In the genomic region with DNA sequence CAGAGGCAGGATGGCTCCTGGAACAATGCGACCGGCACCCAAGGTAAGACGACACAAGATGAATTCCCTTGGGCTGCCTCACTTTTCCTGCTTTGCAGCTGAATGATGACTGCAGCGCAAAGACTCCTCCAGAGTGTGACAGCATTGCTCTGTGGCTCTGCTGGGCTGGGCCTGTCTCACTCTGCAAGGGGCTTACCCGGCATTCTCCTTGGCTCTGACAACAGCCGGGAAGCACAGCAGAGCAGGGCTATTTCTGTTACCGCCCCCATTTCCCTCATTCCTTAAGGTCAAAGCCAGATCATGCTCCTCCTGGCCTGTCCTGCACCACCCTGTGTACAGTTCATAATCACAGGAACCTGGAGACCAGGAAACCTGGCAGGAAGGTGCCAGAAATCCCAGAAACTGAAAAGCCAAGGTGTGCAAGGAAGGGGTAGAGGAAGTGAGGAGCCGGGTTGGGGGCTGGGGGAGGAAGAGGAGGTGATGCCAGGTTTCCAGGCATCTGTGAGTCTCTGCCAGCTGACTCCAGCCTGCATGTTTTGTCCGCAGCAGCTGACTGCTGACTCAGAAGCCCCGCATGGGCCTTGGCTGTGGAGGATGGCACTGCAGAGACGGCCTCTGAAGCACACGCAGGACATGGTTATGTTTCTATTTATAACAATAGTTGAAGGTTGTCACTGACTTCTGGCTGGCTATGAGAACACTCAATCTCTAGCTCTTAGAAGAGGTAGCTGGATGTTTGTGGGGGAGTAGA, we compare ENCODE assay signal across 7 cellular contexts.
A peak's percentile ranks its signal among the peaks of the same experiment; 100 is the strongest.
DNase-seq lines count a peak whose midpoint lies in the region; ATAC-seq and TF ChIP-seq lines count a peak whose summit lies in the region.

No MANE protein-coding gene starts in this region.

- H3K4me3 ChIP-seq in gastrocnemius medialis: peak overlapping the region in 3 of 4 donors; percentile 6 to 31 (median 10)

- DNase-seq in iPS-NIHi11 (ENCODE audit: low spot score) (peak; percentile 80), gastrocnemius medialis (peak; percentile 94), NOMO-1 treated with dmso at 0.1 percent for 144 hours (lab: John Stamatoyannopoulos, UW; ENCODE audit: unreplicated experiment) (no peak), NCI-H748 (lab: John Stamatoyannopoulos, UW; ENCODE audit: unreplicated experiment) (no peak)

- peak; percentile 43 to 75 for TF ChIP-seq POLR2A in gastrocnemius medialis (IDR thresholded peaks at IDR 0.05)

- TF ChIP-seq CTCF in brain (conservative IDR thresholded peaks at IDR 0.05) (peak; percentile 56 to 62), gastrocnemius medialis (IDR thresholded peaks at IDR 0.05 in 4 of 5, conservative IDR thresholded peaks at IDR 0.05 in 1 of 5) (peak in 4 of 5 experiments; percentile 8 to 54 (median 33))

- no peak for TF ChIP-seq EP300 in Ishikawa (IDR thresholded peaks at IDR 0.05; ENCODE audit: borderline replicate concordance)

- peak overlapping the region; percentile 90 to 99 (median 92) for H3K27ac Mint-ChIP-seq in brain

- in situ Hi-C loops in gastrocnemius medialis (cut with MboI; ENCODE audit: low sequenced_read_pairs in 4 of 4): loop anchor here in 2 of 4 donors (5.0 to 25.0 kb wide), 2 partner anchors 112 to 152 kb away; partner anchors contain the start of gene MICAL3 (in 1 of the 2)

- H3K27me3 ChIP-seq in gastrocnemius medialis: no peaks in the 10 kb centered on the region

- H3K4me3 Mint-ChIP-seq in brain: peak overlapping the region; percentile 56 to 75 (median 70)

- peaks cover 75 to 84% of the 10 kb centered on the region in 2 donors for H3K4me1 ChIP-seq in gastrocnemius medialis

- intact Hi-C loops in gastrocnemius medialis (cut with DNase I; ENCODE audit: low total_unique reads): loop anchor here (1.0 to 2.0 kb wide), 3 partner anchors 90 to 166 kb away; partner anchors contain the start of gene PEX26

- H3K9me3 ChIP-seq in gastrocnemius medialis: no peaks in the 10 kb centered on the region

- no peaks in the 10 kb centered on the region for H3K36me3 ChIP-seq in gastrocnemius medialis

- no peaks in the 10 kb centered on the region for H3K27me3 Mint-ChIP-seq in brain

- H3K4me1 Mint-ChIP-seq in brain: peaks cover 69% of the 10 kb centered on the region

- ATAC-seq in gastrocnemius medialis (peak; percentile 76 to 80), HG03159 (IDR thresholded peaks at IDR 0.05; ENCODE audit: unreplicated experiment) (no peak)

- H3K36me3 Mint-ChIP-seq in brain: peaks cover 14% of the 10 kb centered on the region

- TF ChIP-seq RAD21 in Ishikawa (IDR thresholded peaks at IDR 0.05; ENCODE audit: low read depth): peak; percentile 84

- no peaks in the 10 kb centered on the region for H3K9me3 Mint-ChIP-seq in brain

- peak overlapping the region; percentile 89 to 97 (median 94) for H3K27ac ChIP-seq in gastrocnemius medialis

TF ChIP-seq in Ishikawa, 13 proteins besides CTCF, POLR2A, EP300 and RAD21:
- no peak for TF ChIP-seq TCF12 (IDR thresholded peaks at IDR 0.05; ENCODE audit: low read depth)
- 0 out of 2 replicates have a peak, but pooled peaks have one; percentile 24 for TF ChIP-seq TEAD4 (IDR thresholded peaks at IDR 0.05)
- no peak for TF ChIP-seq CREB1 (IDR thresholded peaks at IDR 0.05; ENCODE audit: low read depth)
- no peak for TF ChIP-seq FOXM1 (IDR thresholded peaks at IDR 0.05; ENCODE audit: borderline replicate concordance, low read depth)
- TF ChIP-seq, protein P1, sequence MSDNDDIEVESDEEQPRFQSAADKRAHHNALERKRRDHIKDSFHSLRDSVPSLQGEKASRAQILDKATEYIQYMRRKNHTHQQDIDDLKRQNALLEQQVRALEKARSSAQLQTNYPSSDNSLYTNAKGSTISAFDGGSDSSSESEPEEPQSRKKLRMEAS (IDR thresholded peaks at IDR 0.05): 0 out of 2 replicates have a peak, but pooled peaks have one; percentile 26
- TF ChIP-seq EGR1 (IDR thresholded peaks at IDR 0.05): no peak
- no peak for TF ChIP-seq YY1 (IDR thresholded peaks at IDR 0.05; ENCODE audit: low read depth)
- no peak for TF ChIP-seq CEBPB (IDR thresholded peaks at IDR 0.05)

Comparison
In these comparisons a context has a peak if more than half of its experiments do, and no peak if none do; other contexts are left out.
1. DNase-seq: peak in iPS-NIHi11 (single experiment) and gastrocnemius medialis (2 of 2); none in NOMO-1 treated with dmso at 0.1 percent for 144 hours (single experiment) and NCI-H748 (single experiment).